21 cellular contexts compared by ENCODE assay signal in genomic region chr6:12586696-12587095, GRCh38.
"Had no signal": no experiment of that assay in that cellular context is flagged by ENCODE, and none has a peak within 500 bp of the region (broad histone marks: within the 10 kb centered on the region; RNA-seq: fewer than 3 reads in every experiment).

No MANE protein-coding gene starts in this region.

- H3K4me3 ChIP-seq: adrenal gland had no signal

- H3K4me1 Mint-ChIP-seq: activated naive CD8-positive, alpha-beta T cell treated with anti-CD3 and anti-CD28 coated beads, Interleukin-2, amount 10 ng/mL, durations not matched to agents 7 days and 5 days; T-helper 17 cell had no signal

- H3K4me3 Mint-ChIP-seq: activated B cell treated with CpG ODN at 0.5 μM for 24 hours; activated CD8-positive, alpha-beta T cell treated with anti-CD3 and anti-CD28 coated beads, Interleukin-2, amount 10 ng/mL, durations not matched to agents 7 days and 5 days; activated naive CD8-positive, alpha-beta T cell treated with anti-CD3 and anti-CD28 coated beads, Interleukin-2, amount 10 ng/mL, durations not matched to agents 7 days and 5 days; T-helper 17 cell had no signal

- DNase-seq: activated B cell treated with CpG ODN at 0.5 μM for 24 hours; activated CD4-positive, alpha-beta T cell treated with anti-CD3 and anti-CD28 coated beads, Interleukin-2, amount 50 U/mL, for 1 hour; activated CD8-positive, alpha-beta memory T cell treated with anti-CD3 and anti-CD28 coated beads, Interleukin-2, amount 50 U/mL, for 48 hours; activated CD8-positive, alpha-beta T cell treated with anti-CD3 and anti-CD28 coated beads, Interleukin-2, amount 10 ng/mL, durations not matched to agents 7 days and 5 days; activated naive CD4-positive, alpha-beta T cell treated with anti-CD3 and anti-CD28 coated beads, Interleukin-2, amount 50 U/mL, for 16 hours; activated naive CD8-positive, alpha-beta T cell treated with anti-CD3 and anti-CD28 coated beads, Interleukin-2, amount 10 ng/mL, durations not matched to agents 7 days and 5 days; activated T-cell treated with anti-CD3 and anti-CD28 coated beads, Interleukin-2, amount 50 U/mL, for 1 hour; adrenal gland; anterior cingulate cortex; caudate nucleus; Karpas-422; MM.1S; NCI-H1105; NCI-H1436; NCI-H1694 treated with DMSO at 0.1 percent for 48 hours; NCI-H2081; NCI-H446; NCI-H524; SHP77 treated with DMSO at 0.1 percent for 48 hours; T-helper 17 cell; T-helper 9 cell had no signal

- H3K27me3 ChIP-seq: adrenal gland had no signal

- H3K36me3 ChIP-seq: adrenal gland had no signal

- H3K36me3 Mint-ChIP-seq: activated naive CD8-positive, alpha-beta T cell treated with anti-CD3 and anti-CD28 coated beads, Interleukin-2, amount 10 ng/mL, durations not matched to agents 7 days and 5 days had no signal

- H3K9me3 Mint-ChIP-seq: activated B cell treated with CpG ODN at 0.5 μM for 24 hours; activated naive CD8-positive, alpha-beta T cell treated with anti-CD3 and anti-CD28 coated beads, Interleukin-2, amount 10 ng/mL, durations not matched to agents 7 days and 5 days had no signal

- ATAC-seq: activated CD8-positive, alpha-beta T cell treated with anti-CD3 and anti-CD28 coated beads, Interleukin-2, amount 10 ng/mL, durations not matched to agents 7 days and 5 days; T-helper 17 cell had no signal

- H3K4me1 ChIP-seq: adrenal gland had no signal

- H3K27ac Mint-ChIP-seq: activated B cell treated with CpG ODN at 0.5 μM for 24 hours; activated CD8-positive, alpha-beta T cell treated with anti-CD3 and anti-CD28 coated beads, Interleukin-2, amount 10 ng/mL, durations not matched to agents 7 days and 5 days; activated naive CD8-positive, alpha-beta T cell treated with anti-CD3 and anti-CD28 coated beads, Interleukin-2, amount 10 ng/mL, durations not matched to agents 7 days and 5 days; T-helper 17 cell had no signal

- H3K9me3 ChIP-seq: adrenal gland had no signal
